17 cellular contexts compared by ENCODE assay signal in genomic region chr5:59789894-59790293, GRCh38.
A peak's percentile ranks its signal among the peaks of the same experiment; 100 is the strongest.
DNase-seq lines count a peak whose midpoint lies in the region; ATAC-seq, FAIRE-seq and TF ChIP-seq lines count a peak whose summit lies in the region.
"Had no signal": no experiment of that assay in that cellular context is flagged by ENCODE, and none has a peak within 500 bp of the region (broad histone marks: within the 10 kb centered on the region; RNA-seq: fewer than 3 reads in every experiment).

No MANE protein-coding gene starts in this region.

- H4K20me1 ChIP-seq in endothelial cell of umbilical vein (replicated peaks; ENCODE audit: control insufficient read depth, extremely low read depth, insufficient read depth, low read length) = no peaks in the 10 kb centered on the region

- CTCF ChIA-PET in activated CD8-positive, alpha-beta T cell treated with anti-CD3 and anti-CD28 coated beads for 36 hours (lab: Charles Lee) = interaction anchor here (1.0 to 4.9 kb wide), 5 partner anchors 9 to 602 kb away, joined by 3 to 24 read pairs (median 3); no protein-coding TSS in a partner anchor
- CTCF ChIA-PET in activated CD8-positive, alpha-beta T cell treated with anti-CD3 and anti-CD28 coated beads, Interleukin-2, amount 10 ng/mL, durations not matched to agents 7 days and 5 days (lab: Charles Lee) = interaction anchor here (0.9 to 4.9 kb wide), 4 partner anchors 10 to 602 kb away, joined by 3 to 21 read pairs (median 6); no protein-coding TSS in a partner anchor
- CTCF ChIA-PET in endothelial cell of umbilical vein (lab: Charles Lee) = interaction anchor here (1.1 to 3.0 kb wide), 7 partner anchors 10 to 903 kb away, joined by 3 to 25 read pairs (median 4); no protein-coding TSS in a partner anchor

- H3K9ac ChIP-seq in endothelial cell of umbilical vein (replicated peaks; ENCODE audit: extremely low read depth, insufficient read depth, low read length) = peak overlapping the region; percentile 88

- H3K4me3 ChIP-seq in RWPE2 (ENCODE audit: severe bottlenecking) (no peak overlapping the region), endothelial cell of umbilical vein (replicated peaks in 1 of 3; ENCODE audit: insufficient read depth in 1 of 3, low read depth in 1 of 3, low read length in 3 of 3) (peak overlapping the region in 1 of 3 experiments; percentile 44), skin epidermis (no peak overlapping the region)
- H3K4me3 ChIP-seq: adrenal gland had no signal

- peaks cover 12% of the 10 kb centered on the region for H3K4me1 Mint-ChIP-seq in activated CD8-positive, alpha-beta T cell treated with anti-CD3 and anti-CD28 coated beads for 36 hours (ENCODE audit: low read depth)
- peaks cover 10% of the 10 kb centered on the region for H3K4me1 Mint-ChIP-seq in activated CD8-positive, alpha-beta T cell treated with anti-CD3 and anti-CD28 coated beads, Interleukin-2, amount 10 ng/mL, durations not matched to agents 7 days and 5 days (ENCODE audit: low read depth)

- dilution Hi-C loops in endothelial cell of umbilical vein (cut with MboI; ENCODE audit: extremely low pct_ligation_motif_present, low sequenced_read_pairs) = no loop called here

- no peaks in the 10 kb centered on the region for H3K79me2 ChIP-seq in endothelial cell of umbilical vein (ENCODE audit: control insufficient read depth, insufficient read depth, low read length)

- no peaks in the 10 kb centered on the region for H3K36me3 ChIP-seq in RWPE2 (ENCODE audit: low read depth)
- no peaks in the 10 kb centered on the region for H3K36me3 ChIP-seq in endothelial cell of umbilical vein (ENCODE audit: control insufficient read depth in 2 of 2, extremely low read depth in 1 of 2, insufficient read depth in 2 of 2, low read length in 2 of 2)
- H3K36me3 ChIP-seq: adrenal gland had no signal

- no peaks in the 10 kb centered on the region for H3K27me3 ChIP-seq in RWPE2 (ENCODE audit: insufficient read depth, poor library complexity, severe bottlenecking)
- H3K27me3 ChIP-seq in endothelial cell of umbilical vein (ENCODE audit: control insufficient read depth in 2 of 2, insufficient read depth in 2 of 2, low read length in 2 of 2) = no peaks in the 10 kb centered on the region
- H3K27me3 ChIP-seq: adrenal gland had no signal

- DNase-seq in activated CD8-positive, alpha-beta T cell treated with anti-CD3 and anti-CD28 coated beads for 36 hours = no peak
- no peak for DNase-seq in activated CD8-positive, alpha-beta T cell treated with anti-CD3 and anti-CD28 coated beads, Interleukin-2, amount 10 ng/mL, durations not matched to agents 7 days and 5 days
- DNase-seq in RWPE2 (ENCODE audit: low spot score) (no peak), endothelial cell of umbilical vein (ENCODE audit: low read depth, low spot score) (peak; percentile 60), GM19239 (ENCODE audit: insufficient read length, low spot score) (no peak), NCI-H1105 treated with DMSO at 0.1 percent for 48 hours (lab: John Stamatoyannopoulos, UW) (no peak)
- DNase-seq: adrenal gland, erythroblast, hippocampal formation, IMR-90, left colon, NCI-H1092 treated with DMSO at 0.1 percent for 48 hours had no signal

- H3K4me3 Mint-ChIP-seq in activated CD8-positive, alpha-beta T cell treated with anti-CD3 and anti-CD28 coated beads for 36 hours = no peak overlapping the region
- H3K4me3 Mint-ChIP-seq in activated CD8-positive, alpha-beta T cell treated with anti-CD3 and anti-CD28 coated beads, Interleukin-2, amount 10 ng/mL, durations not matched to agents 7 days and 5 days = no peak overlapping the region
- H3K4me3 Mint-ChIP-seq: neural crest cell had no signal

- H3K4me2 ChIP-seq in endothelial cell of umbilical vein (ENCODE audit: insufficient read depth, low read length) = peak overlapping the region; percentile 83

- no peaks in the 10 kb centered on the region for H3K9me1 ChIP-seq in endothelial cell of umbilical vein (replicated peaks; ENCODE audit: control insufficient read depth, extremely low read depth, insufficient read depth, low read length)

- peak overlapping the region; percentile 4 for H2AFZ ChIP-seq in endothelial cell of umbilical vein (ENCODE audit: low read depth, low read length)

- H3K4me1 ChIP-seq in RWPE2 (ENCODE audit: insufficient read depth, poor library complexity, severe bottlenecking) = peaks cover 70% of the 10 kb centered on the region
- H3K4me1 ChIP-seq in endothelial cell of umbilical vein (ENCODE audit: control insufficient read depth, extremely low read depth, insufficient read depth, low read length) = peaks cover 34% of the 10 kb centered on the region
- H3K4me1 ChIP-seq: adrenal gland had no signal

- POLR2A ChIA-PET in activated CD8-positive, alpha-beta T cell treated with anti-CD3 and anti-CD28 coated beads for 36 hours (lab: Charles Lee) = no interaction called here
- POLR2A ChIA-PET in activated CD8-positive, alpha-beta T cell treated with anti-CD3 and anti-CD28 coated beads, Interleukin-2, amount 10 ng/mL, durations not matched to agents 7 days and 5 days (lab: Charles Lee) = no interaction called here
- POLR2A ChIA-PET in endothelial cell of umbilical vein (lab: Charles Lee) = no interaction called here

- H3K9me3 Mint-ChIP-seq in activated CD8-positive, alpha-beta T cell treated with anti-CD3 and anti-CD28 coated beads for 36 hours = no peaks in the 10 kb centered on the region
- H3K9me3 Mint-ChIP-seq in activated CD8-positive, alpha-beta T cell treated with anti-CD3 and anti-CD28 coated beads, Interleukin-2, amount 10 ng/mL, durations not matched to agents 7 days and 5 days (ENCODE audit: insufficient read depth) = no peaks in the 10 kb centered on the region
- H3K9me3 Mint-ChIP-seq: neural crest cell had no signal

- peak overlapping the region; percentile 80 for H3K27ac ChIP-seq in RWPE2 (ENCODE audit: poor library complexity, severe bottlenecking)
- H3K27ac ChIP-seq in endothelial cell of umbilical vein (ENCODE audit: insufficient read depth, low read depth, low read length) = peak overlapping the region; percentile 94
- peak overlapping the region in 12 of 21 experiments; percentile 8 to 69 (median 32) for H3K27ac ChIP-seq in skin epidermis
- H3K27ac ChIP-seq: adrenal gland had no signal

- no peaks in the 10 kb centered on the region for H3K36me3 Mint-ChIP-seq in activated CD8-positive, alpha-beta T cell treated with anti-CD3 and anti-CD28 coated beads for 36 hours (ENCODE audit: low read depth)
- H3K36me3 Mint-ChIP-seq in activated CD8-positive, alpha-beta T cell treated with anti-CD3 and anti-CD28 coated beads, Interleukin-2, amount 10 ng/mL, durations not matched to agents 7 days and 5 days (ENCODE audit: low read depth) = no peaks in the 10 kb centered on the region

- ATAC-seq in activated CD8-positive, alpha-beta T cell treated with anti-CD3 and anti-CD28 coated beads for 36 hours = no peak
- ATAC-seq in activated CD8-positive, alpha-beta T cell treated with anti-CD3 and anti-CD28 coated beads, Interleukin-2, amount 10 ng/mL, durations not matched to agents 7 days and 5 days = no peak
- ATAC-seq in RWPE2 (ENCODE audit: low read depth) = no peak
- ATAC-seq in GM21576 (IDR thresholded peaks at IDR 0.05; ENCODE audit: unreplicated experiment) = no peak
- ATAC-seq: left colon, Panc1 had no signal

- no peak for TF ChIP-seq POLR2A in endothelial cell of umbilical vein (IDR thresholded peaks at IDR 0.05; ENCODE audit: low read depth, low read length)

- TSS peak; percentile 90 for BruUV-seq in endothelial cell of umbilical vein (replicated peaks; lab: Mats Ljungman, UMichigan)

- peaks cover 29% of the 10 kb centered on the region for H3K27me3 Mint-ChIP-seq in activated CD8-positive, alpha-beta T cell treated with anti-CD3 and anti-CD28 coated beads for 36 hours
- H3K27me3 Mint-ChIP-seq in activated CD8-positive, alpha-beta T cell treated with anti-CD3 and anti-CD28 coated beads, Interleukin-2, amount 10 ng/mL, durations not matched to agents 7 days and 5 days (ENCODE audit: low read depth) = peaks cover 5% of the 10 kb centered on the region

- no peaks in the 10 kb centered on the region for H3K9me3 ChIP-seq in RWPE2 (ENCODE audit: severe bottlenecking)
- no peaks in the 10 kb centered on the region for H3K9me3 ChIP-seq in endothelial cell of umbilical vein (replicated peaks; ENCODE audit: control insufficient read depth, insufficient read depth, low read length)
- H3K9me3 ChIP-seq: adrenal gland had no signal

- intact Hi-C loops in activated CD8-positive, alpha-beta T cell treated with anti-CD3 and anti-CD28 coated beads for 36 hours (cut with micrococcal nuclease) = loop anchor here (10.0 kb wide), 1 partner anchor 295 kb away; no protein-coding TSS in a partner anchor
- intact Hi-C loops in endothelial cell of umbilical vein (cut with micrococcal nuclease) = loop anchor here (1.0 to 10.0 kb wide), 6 partner anchors 9 to 755 kb away; no protein-coding TSS in a partner anchor

- no peak for FAIRE-seq in endothelial cell of umbilical vein (lab: Jason Lieb, UNC)
- no peak for FAIRE-seq in GM19239 (lab: Jason Lieb, UNC)
- FAIRE-seq: D721Med had no signal

- no peak for TF ChIP-seq CTCF in activated CD8-positive, alpha-beta T cell treated with anti-CD3 and anti-CD28 coated beads for 36 hours (IDR thresholded peaks at IDR 0.05)
- no peak for TF ChIP-seq CTCF in RWPE2 (IDR thresholded peaks at IDR 0.05; ENCODE audit: poor library complexity, severe bottlenecking)
- no peak for TF ChIP-seq CTCF in endothelial cell of umbilical vein (IDR thresholded peaks at IDR 0.05; ENCODE audit: extremely low read depth in 1 of 2, insufficient read depth in 1 of 2, low read depth in 1 of 2, low read length in 2 of 2)

- peak overlapping the region; percentile 74 for H3K27ac Mint-ChIP-seq in activated CD8-positive, alpha-beta T cell treated with anti-CD3 and anti-CD28 coated beads for 36 hours
- no peak overlapping the region for H3K27ac Mint-ChIP-seq in activated CD8-positive, alpha-beta T cell treated with anti-CD3 and anti-CD28 coated beads, Interleukin-2, amount 10 ng/mL, durations not matched to agents 7 days and 5 days

TF ChIP-seq in endothelial cell of umbilical vein, 7 proteins besides CTCF, POLR2A, EP300 and RAD21:
- TF ChIP-seq, protein P1, sequence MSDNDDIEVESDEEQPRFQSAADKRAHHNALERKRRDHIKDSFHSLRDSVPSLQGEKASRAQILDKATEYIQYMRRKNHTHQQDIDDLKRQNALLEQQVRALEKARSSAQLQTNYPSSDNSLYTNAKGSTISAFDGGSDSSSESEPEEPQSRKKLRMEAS (IDR thresholded peaks at IDR 0.05; ENCODE audit: insufficient read depth, insufficient read length) = no peak
- no peak for TF ChIP-seq JUN (IDR thresholded peaks at IDR 0.05; ENCODE audit: borderline replicate concordance, insufficient read depth, insufficient read length, low read depth)
- TF ChIP-seq EZH2 (IDR thresholded peaks at IDR 0.05; ENCODE audit: borderline replicate concordance, low read depth, low read length, severe bottlenecking) = no peak
- no peak for TF ChIP-seq MYC (IDR thresholded peaks at IDR 0.05; ENCODE audit: low read depth, low read length)
- TF ChIP-seq POLR2AphosphoS5 (IDR thresholded peaks at IDR 0.05; ENCODE audit: insufficient read depth, low read depth, low read length) = no peak
- TF ChIP-seq GATA2 (IDR thresholded peaks at IDR 0.05; ENCODE audit: insufficient read depth, insufficient read length, low read depth, low read length) = no peak
- TF ChIP-seq FOS (IDR thresholded peaks at IDR 0.05; ENCODE audit: borderline replicate concordance, insufficient read depth, low read length) = no peak

Comparison
In these comparisons a context has a peak if more than half of its experiments do, and no peak if none do; other contexts are left out.
1. H3K27ac ChIP-seq: peak in every context shown above with its lines; median percentile 94 in endothelial cell of umbilical vein; 80 in RWPE2; 32 in skin epidermis.